In the genomic region with DNA sequence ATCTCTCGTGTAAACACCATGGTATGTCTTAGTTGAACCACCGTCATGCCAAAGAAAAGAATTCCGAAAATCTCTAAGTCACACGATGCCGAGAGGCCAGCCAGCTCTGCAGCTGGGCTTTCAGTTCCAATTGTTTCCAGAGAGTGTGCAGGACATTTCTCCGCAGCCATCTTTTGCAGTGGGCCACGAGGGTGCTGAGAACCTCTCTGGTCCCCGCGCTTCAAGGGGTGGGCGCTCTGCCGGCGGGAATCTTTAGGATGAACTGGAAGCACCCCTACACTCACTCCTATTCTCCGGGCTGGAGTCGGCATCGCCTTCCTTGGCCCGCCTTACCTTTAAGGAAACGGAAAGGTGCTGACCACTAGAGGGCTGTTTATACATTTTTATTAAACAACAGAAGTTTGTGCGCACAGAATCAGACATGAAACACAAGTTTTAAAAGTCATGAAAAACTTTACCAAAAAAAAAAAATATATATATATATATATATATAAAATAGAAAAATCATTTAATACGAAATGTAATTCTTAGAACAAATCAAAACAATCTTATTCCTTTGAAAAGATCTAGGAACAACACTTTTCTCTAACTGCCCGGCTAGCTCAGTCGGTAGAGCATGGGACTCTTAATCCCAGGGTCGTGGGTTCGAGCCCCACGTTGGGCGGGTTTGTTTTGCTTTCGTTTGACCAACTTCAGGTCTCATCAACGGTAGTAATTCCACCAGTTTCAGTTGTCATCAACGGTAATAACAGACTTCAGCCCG, we compare ENCODE assay signal across 8 cellular contexts. TPM values are rescaled to one million over a fixed set of nuclear protein-coding genes. Genes with fewer than 3 reads are reported as not detected.
DNase-seq lines count a peak whose midpoint lies in the region; ATAC-seq, FAIRE-seq and TF ChIP-seq lines count a peak whose summit lies in the region.

No MANE protein-coding gene starts in this region.

- TF ChIP-seq EP300 in K562 (IDR thresholded peaks at IDR 0.05; ENCODE audit: low read length), result peak; percentile 58; the same call in 1 of the 2 replicates

- BruUV-seq in K562 (replicated peaks; lab: Mats Ljungman, UMichigan), result no TSS peak

- DNase-seq in ELR (ENCODE audit: low read depth), result peak; percentile 89
- DNase-seq in HEK293T (ENCODE audit: extremely low spot score), result peak; percentile 79
- peak; percentile 23 to 95 (median 74) for DNase-seq in NCI-H1417 (lab: John Stamatoyannopoulos, UW)
- DNase-seq in T1000 (lab: John Stamatoyannopoulos, UW), result peak; percentile 28
- peak; percentile 70 to 87 (median 72) for DNase-seq in K562 (ENCODE audit: extremely low read depth in 1 of 4, low spot score in 3 of 4)
- DNase-seq in sciatic nerve (ENCODE audit: low spot score), result peak; percentile 78
- no peak for DNase-seq in GM19240 (ENCODE audit: insufficient read length, low spot score)

- in situ Hi-C loops in K562 (cut with MboI), result no loop called here

- peak overlapping the region; percentile 54 for H3K4me3 ChIP-seq in K562
- H3K4me3 ChIP-seq in iPS-11a (ENCODE audit: low read depth, low read length), result peak overlapping the region; percentile 60

- no peaks in the 10 kb centered on the region for H3K27me3 ChIP-seq in K562 (ENCODE audit: control insufficient read depth in 2 of 2, insufficient read depth in 2 of 2, low read length in 2 of 2)

- peak overlapping the region; percentile 99 for H2AFZ ChIP-seq in K562 (ENCODE audit: low read depth, low read length)

- no peak for TF ChIP-seq POLR2A in K562 (conservative IDR thresholded peaks at IDR 0.05)

- peak in 1 of 2 experiments; percentile 21; a peak in 1 of 4 replicates for TF ChIP-seq RAD21 in K562 (CRISPR knock-in tag; conservative IDR thresholded peaks at IDR 0.05 in 1 of 2, IDR thresholded peaks at IDR 0.05 in 1 of 2)

- no peaks in the 10 kb centered on the region for H3K36me3 ChIP-seq in K562 (ENCODE audit: control insufficient read depth, insufficient read depth, low read length)

- CTCF ChIA-PET in HEK293T (lab: Yijun Ruan, JAX) (interaction anchor here (0.7 to 1.1 kb wide), 5 partner anchors 12 to 1290 kb away, joined by 3 to 4 read pairs (median 3); no protein-coding TSS in a partner anchor), K562 (lab: Yijun Ruan, JAX; ENCODE audit: low intra/inter-chr PET ratio) (interaction anchor here (0.6 to 1.3 kb wide), 3 partner anchors 12 to 173 kb away, joined by 3 to 6 read pairs (median 3); a partner anchor contains a TSS)

- H3K4me2 ChIP-seq in K562 (ENCODE audit: insufficient read depth, low read length), result peak overlapping the region; percentile 84

- H3K9me1 ChIP-seq in K562 (ENCODE audit: control insufficient read depth, insufficient read depth, low read length), result no peaks in the 10 kb centered on the region

- H3K27ac ChIP-seq in K562 (ENCODE audit: extremely low read depth, low read depth, low read length), result peak overlapping the region; percentile 66; the same call in 2 of the 3 replicates

- WGBS in K562 (ENCODE audit: insufficient coverage, low coverage, missing lambda C conversion rate), result under 1% methylated on average over 29 of the region's 29 CpGs

- H3K9ac ChIP-seq in K562 (ENCODE audit: insufficient read depth in 1 of 2, low read depth in 2 of 2, low read length in 2 of 2), result peak overlapping the region; percentile 72 to 88

- POLR2A ChIA-PET in HEK293T (lab: Yijun Ruan, JAX), result interaction anchor here (0.7 to 6.2 kb wide), 2 partner anchors 12 to 13 kb away, joined by 3 to 49 read pairs; a partner anchor contains a TSS
- POLR2A ChIA-PET in K562 (lab: Yijun Ruan, JAX), result interaction anchor here (0.7 to 1.3 kb wide), 5 partner anchors 11 to 43 kb away, joined by 3 to 4 read pairs (median 3); a partner anchor contains a TSS

- H3K79me2 ChIP-seq in K562 (ENCODE audit: control insufficient read depth, insufficient read depth, low read length), result no peaks in the 10 kb centered on the region

- peak; percentile 93 for FAIRE-seq in K562 (lab: Jason Lieb, UNC)

- H3K4me1 ChIP-seq in K562 (replicated peaks in 1 of 2; ENCODE audit: control insufficient read depth in 2 of 2, insufficient read depth in 2 of 2, low read length in 2 of 2), result peaks cover 0 to 4% of the 10 kb centered on the region in 2 experiments; a peak in 1 of 5 replicates

- ATAC-seq in K562 (peak; percentile 92), sciatic nerve (peak; percentile 86)

- H3K9me3 ChIP-seq in K562 (replicated peaks; ENCODE audit: control insufficient read depth, insufficient read depth, low read depth, low read length), result no peaks in the 10 kb centered on the region

- H4K20me1 ChIP-seq in K562 (replicated peaks; ENCODE audit: control insufficient read depth, insufficient read depth, low read length), result no peaks in the 10 kb centered on the region

- intact Hi-C loops in K562 (cut with micrococcal nuclease), result no loop called here
- intact Hi-C loops in sciatic nerve (cut with DNase I), result no loop called here

- peak; percentile 36 to 63 (median 60); a peak in 5 of 6 replicates for TF ChIP-seq CTCF in K562 (IDR thresholded peaks at IDR 0.05 in 2 of 3, conservative IDR thresholded peaks at IDR 0.05 in 1 of 3; ENCODE audit: insufficient read depth in 2 of 3, low read depth in 1 of 3, low read length in 3 of 3)

TF ChIP-seq in HEK293T, 16 proteins besides CTCF, POLR2A, EP300 and RAD21:
- no peak for TF ChIP-seq ARNT (IDR thresholded peaks at IDR 0.05)
- no peak for TF ChIP-seq LEF1 (IDR thresholded peaks at IDR 0.05; ENCODE audit: borderline replicate concordance)
- peak; percentile 64 for TF ChIP-seq L3MBTL2 (conservative IDR thresholded peaks at IDR 0.05)
- TF ChIP-seq ZNF384 (IDR thresholded peaks at IDR 0.05), result no peak
- TF ChIP-seq HDGF (IDR thresholded peaks at IDR 0.05; ENCODE audit: borderline replicate concordance), result no peak
- peak; percentile 26; the same call in 1 of the 2 replicates for TF ChIP-seq FOXM1 (IDR thresholded peaks at IDR 0.05; ENCODE audit: borderline replicate concordance)
- TF ChIP-seq ELF4 (IDR thresholded peaks at IDR 0.05), result no peak

TF ChIP-seq in K562, 482 proteins besides CTCF, POLR2A, EP300 and RAD21 (continues in another document):
- TF ChIP-seq POLR2H (tag; IDR thresholded peaks at IDR 0.05; ENCODE audit: low read depth) (peak; percentile 100), POLR2AphosphoS2 (IDR thresholded peaks at IDR 0.05; ENCODE audit: low read length) (no peak), YY1 (IDR thresholded peaks at IDR 0.05; ENCODE audit: borderline replicate concordance in 1 of 3, control insufficient read depth in 1 of 3, extremely low read depth in 1 of 3, insufficient read depth in 3 of 3, insufficient read length in 1 of 3, insufficient replicate concordance in 2 of 3, low read depth in 1 of 3, low read length in 2 of 3) (peak in 2 of 3 experiments; percentile 58 to 84), CHD1 (IDR thresholded peaks at IDR 0.05; ENCODE audit: low read length) (no peak), DIDO1 (tag; IDR thresholded peaks at IDR 0.05; ENCODE audit: low read depth) (no peak), CHCHD3 (CRISPR knock-in tag; IDR thresholded peaks at IDR 0.05) (no peak), STAT5B (CRISPR knock-in tag; IDR thresholded peaks at IDR 0.05) (no peak), TEAD4 (IDR thresholded peaks at IDR 0.05; ENCODE audit: low read length) (peak; percentile 69), TEAD4 (CRISPR knock-in tag; IDR thresholded peaks at IDR 0.05; ENCODE audit: borderline replicate concordance) (no peak), L3MBTL2 (IDR thresholded peaks at IDR 0.05) (peak; percentile 30; the same call in 1 of the 2 replicates)

RNA-seq across cellular contexts. Expression of a gene that starts 12.5 kb away (rescaled TPM):
- total RNA-seq in K562 (2011; cell fraction: chromatin; rRNA removed; ENCODE audit: low replicate concordance), result 78.8 and 247 TPM in 2 replicates
- 43.7 and 63.3 TPM in 2 replicates for total RNA-seq in K562 (2011; cell fraction: nucleolus; rRNA removed)
- total RNA-seq in K562 (2011; cell fraction: nucleoplasm; rRNA removed), result 127 and 191 TPM in 2 replicates
- total RNA-seq in K562 (2014; rRNA removed) (202 and 281 TPM in 2 replicates), K562 (2014; rRNA removed; fragmentation: Illumina TruSeq; extraction: Trizol) (127 and 157 TPM in 2 replicates), K562 (2015; rRNA removed; fragmentation: Illumina TruSeq; extraction: Trizol) (193 and 197 TPM in 2 replicates), K562 (2021) (187 and 240 TPM in 2 replicates), sciatic nerve (342 TPM)
- polyA plus RNA-seq in K562 (2011; rRNA removed) (268 and 400 TPM in 2 replicates), K562 (2014; fragmentation: Illumina TruSeq; extraction: Trizol) (497 and 578 TPM in 2 replicates), K562 (2014; fragmentation: Nextera tagmentation; extraction: Ambion mirVana) (100 to 1,000 TPM; 244 to 365 TPM), K562 (2014; rRNA removed) (454 and 615 TPM in 2 replicates)
- 61.7 and 122 TPM in 2 replicates for polyA plus RNA-seq in K562 (2011; cell fraction: cytosol; rRNA removed)
- polyA plus RNA-seq in K562 (2011; cell fraction: nucleus; rRNA removed), result 49.9 and 79.3 TPM in 2 replicates
- polyA plus RNA-seq in K562 (2012), result 208 and 400 TPM in 2 replicates
- polyA minus RNA-seq in K562 (2011; rRNA and poly(A)+ RNA removed), result 149 and 157 TPM in 2 replicates
- polyA minus RNA-seq in K562 (2011; cell fraction: cytosol; rRNA and poly(A)+ RNA removed), result 46.6 and 48.9 TPM in 2 replicates
- polyA minus RNA-seq in K562 (2011; cell fraction: nucleus; rRNA and poly(A)+ RNA removed), result 35.3 and 77.4 TPM in 2 replicates

RNA-seq across cellular contexts. Expression of a gene that starts 48.9 kb away (rescaled TPM):
- total RNA-seq in K562 (2011; cell fraction: chromatin; rRNA removed; ENCODE audit: low replicate concordance), result 0.76 TPM in 1 of 2 replicates, not detected in the other
- total RNA-seq in K562 (2011; cell fraction: nucleolus; rRNA removed), result 0.13 and 0.50 TPM in 2 replicates
- 0.31 TPM in 1 of 2 replicates, not detected in the other for total RNA-seq in K562 (2011; cell fraction: nucleoplasm; rRNA removed)
- total RNA-seq in K562 (2014; rRNA removed) (not detected in 2 replicates), K562 (2014; rRNA removed; fragmentation: Illumina TruSeq; extraction: Trizol) (not detected in 2 replicates), K562 (2015; rRNA removed; fragmentation: Illumina TruSeq; extraction: Trizol) (not detected in 2 replicates), K562 (2021) (0.07 and 0.13 TPM in 2 replicates), sciatic nerve (16.6 TPM)
- polyA plus RNA-seq in K562 (2011; rRNA removed) (0.12 TPM in 1 of 2 replicates, not detected in the other), K562 (2014; fragmentation: Illumina TruSeq; extraction: Trizol) (not detected in 2 replicates), K562 (2014; fragmentation: Nextera tagmentation; extraction: Ambion mirVana) (not detected), K562 (2014; rRNA removed) (0.05 TPM in 1 of 2 replicates, not detected in the other)
- polyA plus RNA-seq in K562 (2011; cell fraction: cytosol; rRNA removed), result 0.06 and 0.09 TPM in 2 replicates
- 0.11 and 0.13 TPM in 2 replicates for polyA plus RNA-seq in K562 (2011; cell fraction: nucleus; rRNA removed)
- polyA plus RNA-seq in K562 (2012), result 0.03 and 0.21 TPM in 2 replicates
- 0.12 and 0.18 TPM in 2 replicates for polyA minus RNA-seq in K562 (2011; rRNA and poly(A)+ RNA removed)
- polyA minus RNA-seq in K562 (2011; cell fraction: cytosol; rRNA and poly(A)+ RNA removed), result not detected in 2 replicates
- 0.13 and 0.22 TPM in 2 replicates for polyA minus RNA-seq in K562 (2011; cell fraction: nucleus; rRNA and poly(A)+ RNA removed)
